ENCODE assay signal across 8 cellular contexts in the genomic region with DNA sequence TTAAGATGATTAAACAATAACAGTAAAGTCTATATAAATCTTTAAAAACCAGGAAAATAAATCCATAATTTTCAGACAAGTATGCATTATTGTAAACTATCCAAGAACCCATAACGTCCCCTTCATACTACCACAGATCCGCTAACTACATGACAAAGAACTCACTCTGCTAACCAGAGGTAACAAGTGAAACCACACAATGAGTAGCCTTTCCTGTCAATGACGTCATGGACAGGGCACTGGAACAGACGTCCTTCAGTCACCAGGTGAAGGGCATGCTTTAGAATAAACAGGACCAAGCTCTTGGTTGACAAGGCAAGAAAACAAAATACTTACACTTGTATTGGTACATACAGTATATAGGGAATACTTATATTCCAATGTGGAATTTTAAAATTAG. TPM values are rescaled to one million over a fixed set of nuclear protein-coding genes. Genes with fewer than 3 reads are reported as not detected.
DNase-seq lines count a peak whose midpoint lies in the region; ATAC-seq, FAIRE-seq and TF ChIP-seq lines count a peak whose summit lies in the region.

No MANE protein-coding gene starts in this region.

- H3K9me3 ChIP-seq in SK-N-SH, result no peaks in the 10 kb centered on the region
- H3K9me3 ChIP-seq in pancreas, result no peaks in the 10 kb centered on the region

- intact Hi-C loops in pancreas (cut with DNase I), result no loop called here

- no peaks in the 10 kb centered on the region for H3F3A ChIP-seq in SK-N-SH (replicated peaks; ENCODE audit: insufficient read depth)

- H2AFZ ChIP-seq in SK-N-SH (ENCODE audit: low read depth), result no peak overlapping the region

- no peak overlapping the region for H3K9ac ChIP-seq in SK-N-SH

- no peak for TF ChIP-seq RAD21 in SK-N-SH (IDR thresholded peaks at IDR 0.05; ENCODE audit: low read length)

- CTCF ChIA-PET in SK-N-SH (lab: Yijun Ruan, JAX), result interaction anchor here (0.8 to 1.4 kb wide), 3 partner anchors 12 to 119 kb away, joined by 3 to 4 read pairs (median 3); no protein-coding TSS in a partner anchor

- DNase-seq in H54 (ENCODE audit: insufficient read length, low spot score), result peak; percentile 37
- DNase-seq in SK-N-SH, result peak; percentile 57
- DNase-seq in foreskin keratinocyte, result no peak
- peak in 3 of 6 donors; percentile 31 to 47 (median 39) for DNase-seq in pancreas
- no peak for DNase-seq in glutamatergic neuron
- DNase-seq in stimulated activated naive CD4-positive, alpha-beta T cell treated with Interleukin-2 at 50 U/mL for 16 hours (lab: John Stamatoyannopoulos, UW), result no peak

- H3K36me3 Mint-ChIP-seq in glutamatergic neuron (ENCODE audit: unreplicated experiment), result peaks cover 7% of the 10 kb centered on the region

- TF ChIP-seq EP300 in SK-N-SH (IDR thresholded peaks at IDR 0.05; ENCODE audit: borderline replicate concordance in 1 of 2, low read depth in 1 of 2, low read length in 1 of 2), result no peak

- no peaks in the 10 kb centered on the region for H3K79me2 ChIP-seq in SK-N-SH (ENCODE audit: insufficient read depth)

- peak overlapping the region in 1 of 2 experiments; percentile 2; a peak in 2 of 4 replicates for H3K27ac ChIP-seq in SK-N-SH (ENCODE audit: low read depth in 2 of 2, low read length in 1 of 2)
- no peak overlapping the region for H3K27ac ChIP-seq in foreskin keratinocyte
- peak overlapping the region in 1 of 4 donors; percentile 47 for H3K27ac ChIP-seq in pancreas

- H3K9me3 Mint-ChIP-seq in glutamatergic neuron (ENCODE audit: unreplicated experiment), result peaks cover 1% of the 10 kb centered on the region

- H3K4me3 Mint-ChIP-seq in glutamatergic neuron (ENCODE audit: unreplicated experiment), result no peak overlapping the region

- H3K27me3 ChIP-seq in SK-N-SH (ENCODE audit: insufficient read depth), result no peaks in the 10 kb centered on the region
- no peaks in the 10 kb centered on the region for H3K27me3 ChIP-seq in foreskin keratinocyte
- no peaks in the 10 kb centered on the region for H3K27me3 ChIP-seq in pancreas

- POLR2A ChIA-PET in SK-N-SH (lab: Yijun Ruan, JAX), result no interaction called here

- H3K4me1 ChIP-seq in SK-N-SH (ENCODE audit: control insufficient read depth in 1 of 2, insufficient read depth in 2 of 2, low read depth in 1 of 2, low read length in 1 of 2), result peaks cover 0 to 7% of the 10 kb centered on the region in 2 experiments; a peak in 2 of 4 replicates
- no peaks in the 10 kb centered on the region for H3K4me1 ChIP-seq in foreskin keratinocyte
- peaks cover 0 to 12% (median 0%) of the 10 kb centered on the region in 3 donors for H3K4me1 ChIP-seq in pancreas

- H3K4me3 ChIP-seq in SK-N-SH (ENCODE audit: low read depth in 2 of 2, low read length in 1 of 2), result no peak overlapping the region
- no peak overlapping the region for H3K4me3 ChIP-seq in pancreas

- no peaks in the 10 kb centered on the region; the same call in 1 of the 2 replicates for H4K20me1 ChIP-seq in SK-N-SH (ENCODE audit: insufficient read depth)

- no peak for TF ChIP-seq POLR2A in H54 (IDR thresholded peaks at IDR 0.05; ENCODE audit: low read depth, low read length)

- ATAC-seq in foreskin keratinocyte, result peak; percentile 41
- ATAC-seq in pancreas, result peak; percentile 87 to 95 (median 91)
- no peak for ATAC-seq in HG03097 (IDR thresholded peaks at IDR 0.05; ENCODE audit: low FRiP score, unreplicated experiment)
- ATAC-seq in GM18861 (IDR thresholded peaks at IDR 0.05; ENCODE audit: unreplicated experiment), result no peak

- no peaks in the 10 kb centered on the region for H3K9me2 ChIP-seq in SK-N-SH

- WGBS in SK-N-SH (ENCODE audit: low lambda C conversion rate), result 36% methylated on average over 4 of the region's 4 CpGs
- WGBS in pancreas, 2 donors, result 28 to 32% methylated on average over 4 of the region's 4 CpGs

- H3K4me2 ChIP-seq in SK-N-SH, result no peak overlapping the region

- peaks cover 17% of the 10 kb centered on the region for H3K4me1 Mint-ChIP-seq in glutamatergic neuron (ENCODE audit: low read depth, unreplicated experiment)

- FAIRE-seq in H54 (lab: Jason Lieb, UNC) (peak; percentile 70), pancreas (lab: Jason Lieb, UNC) (no peak)

- no peak for TF ChIP-seq CTCF in SK-N-SH (IDR thresholded peaks at IDR 0.05)
- TF ChIP-seq CTCF in foreskin keratinocyte (conservative IDR thresholded peaks at IDR 0.05), result no peak
- TF ChIP-seq CTCF in pancreas (IDR thresholded peaks at IDR 0.05), result no peak
- no peak for TF ChIP-seq CTCF in glutamatergic neuron (IDR thresholded peaks at IDR 0.05; ENCODE audit: partially characterized antibody, unreplicated experiment)

- H3K27ac Mint-ChIP-seq in glutamatergic neuron (ENCODE audit: unreplicated experiment), result no peak overlapping the region

- H3K36me3 ChIP-seq in SK-N-SH (replicated peaks in 1 of 2; ENCODE audit: control insufficient read depth in 1 of 2, insufficient read depth in 2 of 2, low read length in 1 of 2), result peaks cover 0 to 6% of the 10 kb centered on the region in 2 experiments
- H3K36me3 ChIP-seq in pancreas, result no peaks in the 10 kb centered on the region

- no peaks in the 10 kb centered on the region for H3K27me3 Mint-ChIP-seq in glutamatergic neuron (ENCODE audit: unreplicated experiment)

TF ChIP-seq in SK-N-SH, 30 proteins besides CTCF, POLR2A, EP300 and RAD21:
- no peak for TF ChIP-seq YY1 (IDR thresholded peaks at IDR 0.05; ENCODE audit: low read depth)
- no peak for TF ChIP-seq RCOR1 (IDR thresholded peaks at IDR 0.05; ENCODE audit: low read length)
- no peak for TF ChIP-seq IRF3 (IDR thresholded peaks at IDR 0.05; ENCODE audit: low read depth, low read length)
- 0 out of 2 replicates have a peak, but pooled peaks have one; percentile 26 for TF ChIP-seq MXI1 (IDR thresholded peaks at IDR 0.05; ENCODE audit: low read depth, low read length)
- TF ChIP-seq FOSL2 (IDR thresholded peaks at IDR 0.05; ENCODE audit: borderline replicate concordance, low read depth), result peak; percentile 13; the same call in 1 of the 2 replicates
- peak; percentile 33; the same call in 1 of the 2 replicates for TF ChIP-seq PBX3 (IDR thresholded peaks at IDR 0.05)

RNA-seq across cellular contexts. Expression of gene RNF130, which starts 45.2 kb away (rescaled TPM):
- polyA plus RNA-seq in SK-N-SH (2012; rRNA removed) (41.4 and 49.6 TPM in 2 replicates), foreskin keratinocyte (24.4 and 25.9 TPM in 2 replicates), pancreas (10 to 100 TPM; 21.4 to 43.7 TPM)
- polyA plus RNA-seq in SK-N-SH (2012; cell fraction: cytosol; rRNA removed), result 51.8 and 53.1 TPM in 2 replicates
- polyA plus RNA-seq in SK-N-SH (2012; cell fraction: nucleus; rRNA removed), result 19.0 and 27.1 TPM in 2 replicates
- total RNA-seq in foreskin keratinocyte (20.2 and 21.0 TPM in 2 replicates), pancreas (10 to 100 TPM; 30.4 to 57.8 (median 37.8) TPM), glutamatergic neuron (ENCODE audit: unreplicated experiment) (104 TPM)

Comparison
In these comparisons a context has a peak if more than half of its experiments do, and no peak if none do; other contexts are left out.
1. DNase-seq: peak in H54 (single experiment) and SK-N-SH (single experiment); none in foreskin keratinocyte (0 of 2), glutamatergic neuron (single experiment) and stimulated activated naive CD4-positive, alpha-beta T cell treated with Interleukin-2 at 50 U/mL for 16 hours (single experiment).
2. ATAC-seq: peak in foreskin keratinocyte (single experiment) and pancreas (4 of 4); none in HG03097 (single experiment) and GM18861 (single experiment).